ENCODE assay signal across 32 cellular contexts in the genomic region with DNA sequence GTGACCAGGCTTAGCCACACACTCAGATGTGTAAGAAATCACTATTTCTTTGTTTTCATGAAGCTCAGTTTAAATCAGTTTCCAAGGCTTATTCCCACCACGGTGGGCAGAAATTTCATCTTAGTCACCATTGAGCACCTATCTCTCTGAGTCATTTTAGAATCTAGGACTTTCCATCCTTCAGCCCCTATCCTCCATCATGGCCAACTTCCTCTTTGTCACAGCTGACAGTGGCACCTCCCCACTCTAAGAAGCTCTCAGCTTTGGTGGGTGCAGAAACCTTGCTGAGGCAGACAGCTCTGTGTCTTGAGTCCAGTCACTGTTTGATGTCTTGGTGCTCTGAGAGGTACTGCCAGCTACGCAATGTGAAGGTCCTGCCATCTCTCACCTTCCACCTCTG.
DNase-seq lines count a peak whose midpoint lies in the region; ATAC-seq and TF ChIP-seq lines count a peak whose summit lies in the region.
"Had no signal": no experiment of that assay in that cellular context is flagged by ENCODE, and none has a peak within 500 bp of the region (broad histone marks: within the 10 kb centered on the region; RNA-seq: fewer than 3 reads in every experiment).

No MANE protein-coding gene starts in this region.

- no peaks in the 10 kb centered on the region for H3K4me1 Mint-ChIP-seq in stimulated activated memory B cell treated with anti-CD40 and anti-IgM and Interleukin-4, amounts not matched to agents 10 μg/mL and 1 μg/mL and 100 μg/mL, for 72 hours
- H3K4me1 Mint-ChIP-seq: CD14-positive monocyte; immature natural killer cell; natural killer cell; stimulated activated effector memory CD8-positive, alpha-beta T cell treated with anti-CD3 and anti-CD28 coated beads, Interleukin-12 subunit alpha, Interleukin-12 subunit beta, amount 100 ng/mL, for 72 hours had no signal

- no peak overlapping the region for H3K9ac ChIP-seq in MM.1S (ENCODE audit: low read length)

- H3K9me2 ChIP-seq in MM.1S (replicated peaks; ENCODE audit: insufficient read depth, low read length) = no peaks in the 10 kb centered on the region

- peak; percentile 53 for ATAC-seq in HG02870 (IDR thresholded peaks at IDR 0.05; ENCODE audit: unreplicated experiment)
- ATAC-seq in stimulated activated memory B cell treated with anti-CD40 and anti-IgM and Interleukin-4, amounts not matched to agents 10 μg/mL and 1 μg/mL and 100 μg/mL, for 72 hours = peak; percentile 20
- ATAC-seq in HG03045 (IDR thresholded peaks at IDR 0.05; ENCODE audit: unreplicated experiment) = no peak
- ATAC-seq: effector memory CD8-positive, alpha-beta T cell; K562; left cardiac atrium; mucosa of descending colon; natural killer cell; stimulated activated effector memory CD8-positive, alpha-beta T cell treated with anti-CD3 and anti-CD28 coated beads, Interleukin-12 subunit alpha, Interleukin-12 subunit beta, amount 100 ng/mL, for 72 hours had no signal

- H3K36me3 ChIP-seq in MM.1S (replicated peaks; ENCODE audit: insufficient read depth, low read length) = no peaks in the 10 kb centered on the region
- H3K36me3 ChIP-seq: cardiac muscle cell had no signal

- no peaks in the 10 kb centered on the region for H3K27me3 Mint-ChIP-seq in stimulated activated memory B cell treated with anti-CD40 and anti-IgM and Interleukin-4, amounts not matched to agents 10 μg/mL and 1 μg/mL and 100 μg/mL, for 72 hours
- H3K27me3 Mint-ChIP-seq: effector memory CD8-positive, alpha-beta T cell had no signal

- H2AFZ ChIP-seq in MM.1S (ENCODE audit: low read length) = no peak overlapping the region

- H4K20me1 ChIP-seq in MM.1S (ENCODE audit: insufficient read depth, low read length) = no peaks in the 10 kb centered on the region

- H3K27me3 ChIP-seq in MM.1S (replicated peaks; ENCODE audit: insufficient read depth, low read length) = no peaks in the 10 kb centered on the region
- H3K27me3 ChIP-seq: cardiac muscle cell had no signal

- no peak overlapping the region for H3K4me2 ChIP-seq in MM.1S (ENCODE audit: low read depth, low read length)

- peak; percentile 7 to 11 for DNase-seq in NOMO-1 (lab: John Stamatoyannopoulos, UW; ENCODE audit: unreplicated experiment in 2 of 2)
- no peak for DNase-seq in NOMO-1 treated with dmso at 0.1 percent for 144 hours (lab: John Stamatoyannopoulos, UW; ENCODE audit: unreplicated experiment)
- DNase-seq in NOMO-1 treated with DMSO at 0.1 percent for 48 hours (lab: John Stamatoyannopoulos, UW; ENCODE audit: unreplicated experiment) = peak; percentile 24
- DNase-seq in stimulated activated CD4-positive, alpha-beta T cell treated with anti-CD3 and anti-CD28 coated beads, Interleukin-4, amount 100 ng/mL, for 24 hours = no peak
- no peak for DNase-seq in MM.1S
- DNase-seq: activated CD4-positive, alpha-beta T cell treated with anti-CD3 and anti-CD28 coated beads for 48 hours; activated naive CD4-positive, alpha-beta T cell treated with anti-CD3 and anti-CD28 coated beads, Interleukin-2, amount 50 U/mL, for 16 hours; activated T-cell treated with anti-CD3 and anti-CD28 coated beads for 4 hours; anterior cingulate cortex; Caco-2; cortex of kidney; DMS53; effector memory CD8-positive, alpha-beta T cell; erythroblast; immature natural killer cell; left cardiac atrium; mucosa of descending colon; natural killer cell; NCI-H1417 treated with DMSO at 0.1 percent for 48 hours; NCI-H2081; NCI-H226; NCI-H69 had no signal

- no peak overlapping the region for H3K4me3 ChIP-seq in MM.1S (ENCODE audit: low read length)
- H3K4me3 ChIP-seq: cardiac muscle cell, K562, mucosa of descending colon had no signal

- H3K36me3 Mint-ChIP-seq in stimulated activated memory B cell treated with anti-CD40 and anti-IgM and Interleukin-4, amounts not matched to agents 10 μg/mL and 1 μg/mL and 100 μg/mL, for 72 hours = no peaks in the 10 kb centered on the region
- H3K36me3 Mint-ChIP-seq: CD14-positive monocyte; immature natural killer cell; natural killer cell; stimulated activated effector memory CD8-positive, alpha-beta T cell treated with anti-CD3 and anti-CD28 coated beads, Interleukin-12 subunit alpha, Interleukin-12 subunit beta, amount 100 ng/mL, for 72 hours; type B pancreatic cell had no signal

- no peaks in the 10 kb centered on the region for H3F3A ChIP-seq in MM.1S (ENCODE audit: insufficient read depth, low read length)

- no peaks in the 10 kb centered on the region for H3K79me2 ChIP-seq in MM.1S (ENCODE audit: low read length)

- no peak for TF ChIP-seq CTCF in MM.1S (IDR thresholded peaks at IDR 0.05; ENCODE audit: low read length)

- no peak overlapping the region for H3K27ac ChIP-seq in MM.1S (ENCODE audit: low read length)
- H3K27ac ChIP-seq: 22Rv1, cardiac muscle cell had no signal

- H3K4me3 Mint-ChIP-seq in stimulated activated memory B cell treated with anti-CD40 and anti-IgM and Interleukin-4, amounts not matched to agents 10 μg/mL and 1 μg/mL and 100 μg/mL, for 72 hours = no peak overlapping the region
- H3K4me3 Mint-ChIP-seq: CD14-positive monocyte; effector memory CD8-positive, alpha-beta T cell; immature natural killer cell; natural killer cell; stimulated activated effector memory CD8-positive, alpha-beta T cell treated with anti-CD3 and anti-CD28 coated beads, Interleukin-12 subunit alpha, Interleukin-12 subunit beta, amount 100 ng/mL, for 72 hours; type B pancreatic cell had no signal

- no peak overlapping the region for H3K27ac Mint-ChIP-seq in stimulated activated memory B cell treated with anti-CD40 and anti-IgM and Interleukin-4, amounts not matched to agents 10 μg/mL and 1 μg/mL and 100 μg/mL, for 72 hours
- H3K27ac Mint-ChIP-seq: activated T-helper 2 cell treated with anti-CD3 and anti-CD28 coated beads, Interferon-gamma antibody, Interleukin-2, Interleukin-4, amounts not matched to agents 10 μg/mL and 5 μg/mL and 100 μg/mL, durations not matched to agents 14 hours and 24 hours and 36 hours; CD14-positive monocyte; effector memory CD8-positive, alpha-beta T cell; immature natural killer cell; natural killer cell; stimulated activated effector memory CD8-positive, alpha-beta T cell treated with anti-CD3 and anti-CD28 coated beads, Interleukin-12 subunit alpha, Interleukin-12 subunit beta, amount 100 ng/mL, for 72 hours; type B pancreatic cell had no signal

- no peaks in the 10 kb centered on the region for H3K4me1 ChIP-seq in MM.1S (ENCODE audit: low read length)
- H3K4me1 ChIP-seq: Caco-2 had no signal

- no peaks in the 10 kb centered on the region for H3K9me3 ChIP-seq in MM.1S (replicated peaks; ENCODE audit: insufficient read depth, low read length)
- H3K9me3 ChIP-seq: Caco-2, mucosa of descending colon had no signal

- no peaks in the 10 kb centered on the region for H3K9me3 Mint-ChIP-seq in stimulated activated memory B cell treated with anti-CD40 and anti-IgM and Interleukin-4, amounts not matched to agents 10 μg/mL and 1 μg/mL and 100 μg/mL, for 72 hours
- H3K9me3 Mint-ChIP-seq: activated T-helper 2 cell treated with anti-CD3 and anti-CD28 coated beads, Interferon-gamma antibody, Interleukin-2, Interleukin-4, amounts not matched to agents 10 μg/mL and 5 μg/mL and 100 μg/mL, durations not matched to agents 14 hours and 24 hours and 36 hours; effector memory CD8-positive, alpha-beta T cell; natural killer cell; stimulated activated effector memory CD8-positive, alpha-beta T cell treated with anti-CD3 and anti-CD28 coated beads, Interleukin-12 subunit alpha, Interleukin-12 subunit beta, amount 100 ng/mL, for 72 hours; type B pancreatic cell had no signal

Comparison
In these comparisons a context has a peak if more than half of its experiments do, and no peak if none do; other contexts are left out.
1. DNase-seq: peak in NOMO-1 (2 of 2) and NOMO-1 treated with DMSO at 0.1 percent for 48 hours (single experiment); none in NOMO-1 treated with dmso at 0.1 percent for 144 hours (single experiment), stimulated activated CD4-positive, alpha-beta T cell treated with anti-CD3 and anti-CD28 coated beads, Interleukin-4, amount 100 ng/mL, for 24 hours (single experiment) and MM.1S (single experiment).